Comparison of ENCODE assay signal across 21 cellular contexts in genomic region chr12:3161861-3162260, GRCh38.
A peak's percentile ranks its signal among the peaks of the same experiment; 100 is the strongest.
DNase-seq lines count a peak whose midpoint lies in the region; ATAC-seq and TF ChIP-seq lines count a peak whose summit lies in the region.
"Had no signal": no experiment of that assay in that cellular context is flagged by ENCODE, and none has a peak within 500 bp of the region (broad histone marks: within the 10 kb centered on the region; RNA-seq: fewer than 3 reads in every experiment).

No MANE protein-coding gene starts in this region.

- H3K27ac ChIP-seq in breast epithelium = no peak overlapping the region
- no peak overlapping the region for H3K27ac ChIP-seq in uterus
- H3K27ac ChIP-seq: colonic mucosa, heart right ventricle, ovary, SJSA1, thoracic aorta had no signal

- H3K4me3 ChIP-seq in breast epithelium = no peak overlapping the region
- no peak overlapping the region for H3K4me3 ChIP-seq in epithelial cell of esophagus (ENCODE audit: low read length)
- no peak overlapping the region for H3K4me3 ChIP-seq in uterus
- H3K4me3 ChIP-seq: colonic mucosa, heart right ventricle, ovary, SJSA1, thoracic aorta had no signal

- peaks cover 14% of the 10 kb centered on the region for H3K9me3 Mint-ChIP-seq in MCF 10A (ENCODE audit: unreplicated experiment)
- H3K9me3 Mint-ChIP-seq: activated CD8-positive, alpha-beta T cell treated with anti-CD3 and anti-CD28 coated beads for 36 hours; activated naive CD4-positive, alpha-beta T cell treated with anti-CD3 and anti-CD28 coated beads, Interleukin-2, amount 50 U/mL, for 24 hours; activated T-helper 2 cell treated with anti-CD3 and anti-CD28 coated beads, Interferon-gamma antibody, Interleukin-2, Interleukin-4, amounts not matched to agents 10 μg/mL and 5 μg/mL and 100 μg/mL, durations not matched to agents 14 hours and 24 hours and 36 hours; stimulated activated naive CD8-positive, alpha-beta T cell treated with anti-CD3 and anti-CD28 coated beads, Interleukin-15, Interleukin-2, amounts not matched to agents 100 ng/mL and 50 ng/mL, for 24 hours had no signal

- ATAC-seq in GM21619 (IDR thresholded peaks at IDR 0.05; ENCODE audit: unreplicated experiment) = no peak
- ATAC-seq in HG03196 (IDR thresholded peaks at IDR 0.05; ENCODE audit: unreplicated experiment) = no peak
- ATAC-seq in GM21528 (IDR thresholded peaks at IDR 0.05; ENCODE audit: low FRiP score, unreplicated experiment) = no peak
- ATAC-seq: activated CD8-positive, alpha-beta T cell treated with anti-CD3 and anti-CD28 coated beads for 36 hours; heart right ventricle had no signal

- no peaks in the 10 kb centered on the region for H3K4me1 ChIP-seq in breast epithelium
- H3K4me1 ChIP-seq in uterus = peaks cover 0 to 11% of the 10 kb centered on the region in 2 donors
- H3K4me1 ChIP-seq: colonic mucosa had no signal

- H3K36me3 ChIP-seq in breast epithelium (no peaks in the 10 kb centered on the region), uterus (no peaks in the 10 kb centered on the region)
- H3K36me3 ChIP-seq: BE2C, colonic mucosa, ovary, SJSA1, thoracic aorta had no signal

- POLR2A ChIA-PET in MCF 10A (lab: Yijun Ruan, JAX) = interaction anchor here (0.8 kb wide), 1 partner anchor 21 kb away, joined by 3 read pairs; no protein-coding TSS in a partner anchor

- H3K4me3 Mint-ChIP-seq in MCF 10A (ENCODE audit: unreplicated experiment) = no peak overlapping the region
- H3K4me3 Mint-ChIP-seq: activated CD8-positive, alpha-beta T cell treated with anti-CD3 and anti-CD28 coated beads for 36 hours; activated naive CD4-positive, alpha-beta T cell treated with anti-CD3 and anti-CD28 coated beads, Interleukin-2, amount 50 U/mL, for 24 hours; stimulated activated naive CD8-positive, alpha-beta T cell treated with anti-CD3 and anti-CD28 coated beads, Interleukin-15, Interleukin-2, amounts not matched to agents 100 ng/mL and 50 ng/mL, for 24 hours had no signal

- TF ChIP-seq CTCF in MCF 10A (IDR thresholded peaks at IDR 0.05; ENCODE audit: unreplicated experiment) (no peak), breast epithelium (IDR thresholded peaks at IDR 0.05) (no peak), epithelial cell of esophagus (IDR thresholded peaks at IDR 0.05; ENCODE audit: insufficient read depth, low read depth, low read length, missing control alignments) (no peak), uterus (IDR thresholded peaks at IDR 0.05) (no peak)

- CTCF ChIA-PET in MCF 10A (lab: Yijun Ruan, JAX) = interaction anchor here (1.5 to 1.9 kb wide), 2 partner anchors 8 to 113 kb away, joined by 4 to 5 read pairs; no protein-coding TSS in a partner anchor

- H3K27ac Mint-ChIP-seq in MCF 10A (ENCODE audit: low read depth, unreplicated experiment) = no peak overlapping the region
- H3K27ac Mint-ChIP-seq: activated CD8-positive, alpha-beta T cell treated with anti-CD3 and anti-CD28 coated beads for 36 hours; activated naive CD4-positive, alpha-beta T cell treated with anti-CD3 and anti-CD28 coated beads, Interleukin-2, amount 50 U/mL, for 24 hours; activated T-helper 2 cell treated with anti-CD3 and anti-CD28 coated beads, Interferon-gamma antibody, Interleukin-2, Interleukin-4, amounts not matched to agents 10 μg/mL and 5 μg/mL and 100 μg/mL, durations not matched to agents 14 hours and 24 hours and 36 hours; stimulated activated naive CD8-positive, alpha-beta T cell treated with anti-CD3 and anti-CD28 coated beads, Interleukin-15, Interleukin-2, amounts not matched to agents 100 ng/mL and 50 ng/mL, for 24 hours had no signal

- no TSS peak for BruUV-seq in MCF 10A (replicated peaks; lab: Mats Ljungman, UMichigan)

- TF ChIP-seq POLR2A in breast epithelium (IDR thresholded peaks at IDR 0.05) = no peak
- TF ChIP-seq POLR2A in uterus (IDR thresholded peaks at IDR 0.05) = no peak

- intact Hi-C loops in MCF 10A (cut with micrococcal nuclease) = no loop called here
- intact Hi-C loops in breast epithelium (cut with DNase I; ENCODE audit: low total_unique reads) = no loop called here
- intact Hi-C loops in uterus (cut with DNase I; ENCODE audit: low total_unique reads) = no loop called here

- peaks cover 7% of the 10 kb centered on the region for H3K36me3 Mint-ChIP-seq in MCF 10A (ENCODE audit: insufficient read depth, unreplicated experiment)
- H3K36me3 Mint-ChIP-seq: activated naive CD4-positive, alpha-beta T cell treated with anti-CD3 and anti-CD28 coated beads, Interleukin-2, amount 50 U/mL, for 24 hours had no signal

- H3K27me3 Mint-ChIP-seq in MCF 10A (ENCODE audit: insufficient read depth, unreplicated experiment) = no peaks in the 10 kb centered on the region
- H3K27me3 Mint-ChIP-seq: activated naive CD4-positive, alpha-beta T cell treated with anti-CD3 and anti-CD28 coated beads, Interleukin-2, amount 50 U/mL, for 24 hours had no signal

- DNase-seq in MCF 10A (ENCODE audit: unreplicated experiment) (peak; percentile 28), breast epithelium (ENCODE audit: low spot score in 2 of 2) (no peak), NCI-H748 (lab: John Stamatoyannopoulos, UW; ENCODE audit: unreplicated experiment) (peak; percentile 78), epithelial cell of esophagus (ENCODE audit: low read depth) (peak; percentile 17), uterus (no peak)
- DNase-seq: activated CD8-positive, alpha-beta T cell treated with anti-CD3 and anti-CD28 coated beads for 36 hours; BE2C; colonic mucosa; effector CD8-positive, alpha-beta T cell; HCEC 1CT; heart right ventricle; NCI-H1417 treated with DMSO at 0.1 percent for 48 hours; ovary had no signal

- H3K4me1 Mint-ChIP-seq in MCF 10A (ENCODE audit: insufficient read depth, unreplicated experiment) = peaks cover 12% of the 10 kb centered on the region
- H3K4me1 Mint-ChIP-seq: activated naive CD4-positive, alpha-beta T cell treated with anti-CD3 and anti-CD28 coated beads, Interleukin-2, amount 50 U/mL, for 24 hours had no signal

- no peaks in the 10 kb centered on the region for H3K9me3 ChIP-seq in breast epithelium
- H3K9me3 ChIP-seq in uterus = no peaks in the 10 kb centered on the region
- H3K9me3 ChIP-seq: BE2C, colonic mucosa, heart right ventricle, ovary, SJSA1, thoracic aorta had no signal

- H3K27me3 ChIP-seq in breast epithelium = no peaks in the 10 kb centered on the region
- H3K27me3 ChIP-seq in uterus = no peaks in the 10 kb centered on the region
- H3K27me3 ChIP-seq: BE2C, colonic mucosa, heart right ventricle, ovary, SJSA1 had no signal

Comparison
In these comparisons a context has a peak if more than half of its experiments do, and no peak if none do; other contexts are left out.
1. DNase-seq: peak in MCF 10A (single experiment), NCI-H748 (single experiment) and epithelial cell of esophagus (single experiment); none in breast epithelium (0 of 2) and uterus (0 of 2).